In the genomic region with DNA sequence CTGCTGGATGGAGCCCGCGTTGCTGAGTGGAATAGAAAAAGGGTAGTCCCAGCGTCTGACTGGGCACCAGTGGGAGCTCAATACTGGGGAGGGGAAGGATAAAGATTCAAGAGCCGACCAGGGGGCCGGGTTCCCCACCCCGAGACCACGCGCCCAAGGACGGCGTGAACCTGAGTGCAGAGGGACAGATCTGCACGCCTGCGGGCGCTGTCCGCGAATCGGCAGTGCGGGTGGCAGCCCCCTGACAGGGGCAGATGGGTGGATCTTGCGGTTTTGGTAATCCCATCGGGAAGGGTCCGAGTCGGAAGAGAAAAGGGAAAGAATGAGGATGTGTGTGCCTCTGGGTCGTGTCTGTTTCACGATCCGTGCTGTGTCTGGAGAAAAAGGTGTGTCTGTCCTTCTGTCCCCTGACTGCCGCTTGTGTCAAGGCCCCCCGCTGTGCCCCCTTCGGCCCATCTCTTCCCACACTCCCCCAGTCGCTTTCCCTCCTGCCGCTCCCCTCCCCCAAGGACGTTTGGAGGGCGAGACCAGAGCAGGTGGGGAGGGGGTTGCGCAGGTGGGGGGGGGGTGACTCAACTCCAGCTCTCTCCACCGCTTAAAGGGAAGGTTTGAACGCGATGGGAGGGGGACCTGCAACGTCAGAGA, we compare ENCODE assay signal across 8 cellular contexts. TPM values are rescaled to one million over a fixed set of nuclear protein-coding genes. Genes with fewer than 3 reads are reported as not detected.
DNase-seq lines count a peak whose midpoint lies in the region; ATAC-seq, FAIRE-seq and TF ChIP-seq lines count a peak whose summit lies in the region.

No MANE protein-coding gene starts in this region.

- H3K27ac ChIP-seq in HepG2 (ENCODE audit: extremely low read length, insufficient read depth, low read length) (no peak overlapping the region), right lobe of liver (no peak overlapping the region), aorta (ENCODE audit: low read depth in 1 of 2, low read length in 2 of 2) (no peak overlapping the region)

- POLR2A ChIA-PET in HepG2 (lab: Yijun Ruan, JAX): interaction anchor here (0.7 to 1.4 kb wide), 10 partner anchors 8 to 69 kb away, joined by 3 to 6 read pairs (median 3); partner anchors contain the start of gene PLOD3
- POLR2A ChIA-PET in activated B cell treated with CpG ODN at 0.5 μM for 24 hours (lab: Charles Lee): interaction anchor here (0.5 to 2.3 kb wide), 6 partner anchors 9 to 78 kb away, joined by 3 to 8 read pairs (median 4); partner anchors contain the start of genes FIS1, PLOD3 and ZNHIT1

- peak overlapping the region; percentile 82 for H3K4me3 Mint-ChIP-seq in activated B cell treated with CpG ODN at 0.5 μM for 24 hours

- TF ChIP-seq POLR2A in HepG2 (IDR thresholded peaks at IDR 0.05; ENCODE audit: insufficient read depth in 1 of 2, low read depth in 2 of 2, low read length in 2 of 2) (no peak), right lobe of liver (IDR thresholded peaks at IDR 0.05) (no peak), lower leg skin (IDR thresholded peaks at IDR 0.05) (no peak)

- TF ChIP-seq RAD21 in HepG2 (CRISPR knock-in tag; IDR thresholded peaks at IDR 0.05): no peak

- in situ Hi-C loops in HepG2 (cut with HindIII; ENCODE audit: extremely low pct_ligation_motif_present, low pct_unique_long_range_greater_than_20kb): no loop called here

- H3K4me1 Mint-ChIP-seq in activated B cell treated with CpG ODN at 0.5 μM for 24 hours: peaks cover 53% of the 10 kb centered on the region

- peak overlapping the region; percentile 73 for H3K4me2 ChIP-seq in HepG2 (ENCODE audit: low read depth, low read length)

- no peak for TF ChIP-seq CTCF in HepG2 (CRISPR knock-in tag; IDR thresholded peaks at IDR 0.05)
- TF ChIP-seq CTCF in right lobe of liver (IDR thresholded peaks at IDR 0.05): no peak
- no peak for TF ChIP-seq CTCF in activated B cell treated with CpG ODN at 0.5 μM for 24 hours (IDR thresholded peaks at IDR 0.05)
- TF ChIP-seq CTCF in lower leg skin (IDR thresholded peaks at IDR 0.05): no peak

- TF ChIP-seq EP300 in HepG2 (IDR thresholded peaks at IDR 0.05; ENCODE audit: low read depth in 2 of 2, low read length in 2 of 2) (no peak), HepG2 (CRISPR knock-in tag; IDR thresholded peaks at IDR 0.05; ENCODE audit: borderline replicate concordance) (no peak)

- no peak for DNase-seq in HepG2 (ENCODE audit: low spot score)
- no peak for DNase-seq in right lobe of liver
- DNase-seq in activated B cell treated with CpG ODN at 0.5 μM for 24 hours: no peak
- DNase-seq in NAMALWA (ENCODE audit: low spot score): no peak
- no peak for DNase-seq in posterior cingulate gyrus
- DNase-seq in aorta: no peak
- no peak for DNase-seq in lower leg skin (ENCODE audit: low spot score in 2 of 2)

- H4K20me1 ChIP-seq in HepG2 (ENCODE audit: insufficient read depth, low read length): peaks cover 9% of the 10 kb centered on the region; the same call in 1 of the 2 replicates

- intact Hi-C loops in HepG2 (cut with micrococcal nuclease; ENCODE audit: unreplicated experiment) (no loop called here), right lobe of liver (cut with DNase I) (loop anchor here in 1 of 2 donors (10.0 kb wide), 1 partner anchor 119 kb away; no protein-coding TSS in a partner anchor), activated B cell treated with CpG ODN at 0.5 μM for 24 hours (cut with micrococcal nuclease) (loop anchor here (1.0 to 2.0 kb wide), 3 partner anchors 12 to 277 kb away; partner anchors contain the start of genes AP1S1, UFSP1 and ZNHIT1), posterior cingulate gyrus (cut with DNase I) (no loop called here), aorta (cut with DNase I) (loop anchor here in 1 of 2 donors (10.0 kb wide), 1 partner anchor 271 kb away; the partner anchor contains the start of gene ACHE), lower leg skin (cut with DNase I; ENCODE audit: low total_unique reads) (no loop called here)

- H3K4me1 ChIP-seq in HepG2 (ENCODE audit: insufficient read depth, low read length) (peaks cover 49% of the 10 kb centered on the region), right lobe of liver (peaks cover 0 to 20% (median 0%) of the 10 kb centered on the region in 4 donors), iPS-15b (ENCODE audit: control insufficient read depth, insufficient read depth, low read length) (peaks cover 32% of the 10 kb centered on the region), aorta (ENCODE audit: control insufficient read depth in 1 of 2, insufficient read depth in 2 of 2, low read length in 2 of 2) (no peaks in the 10 kb centered on the region)

- no TSS peak for BruUV-seq in HepG2 (replicated peaks; lab: Mats Ljungman, UMichigan)

- H3K4me3 ChIP-seq in HepG2 (replicated peaks in 1 of 3; ENCODE audit: insufficient read depth in 1 of 3, low read depth in 2 of 3, low read length in 3 of 3) (peak overlapping the region in 1 of 3 experiments; percentile 55; a peak in 1 of 6 replicates), right lobe of liver (no peak overlapping the region), iPS-15b (ENCODE audit: low read depth, low read length) (peak overlapping the region; percentile 67), aorta (ENCODE audit: low read length in 2 of 2) (no peak overlapping the region), lower leg skin (ENCODE audit: low read depth, poor library complexity, severe bottlenecking) (no peak overlapping the region)

- no peak overlapping the region for H3K9ac ChIP-seq in HepG2 (ENCODE audit: insufficient read depth, low read depth, low read length)
- H3K9ac ChIP-seq in iPS-15b (ENCODE audit: low read depth, low read length): no peak overlapping the region

- H3K36me3 ChIP-seq in HepG2 (replicated peaks in 1 of 2; ENCODE audit: control insufficient read depth in 1 of 2, insufficient read depth in 2 of 2, low read length in 2 of 2): no peaks in the 10 kb centered on the region
- no peaks in the 10 kb centered on the region for H3K36me3 ChIP-seq in right lobe of liver
- H3K36me3 ChIP-seq in iPS-15b (ENCODE audit: control insufficient read depth, insufficient read depth, low read length): no peaks in the 10 kb centered on the region
- H3K36me3 ChIP-seq in aorta (ENCODE audit: control insufficient read depth in 1 of 2, insufficient read depth in 2 of 2, low read length in 1 of 2): no peaks in the 10 kb centered on the region

- H2AFZ ChIP-seq in HepG2 (ENCODE audit: low read length): no peak overlapping the region

- peaks cover 5 to 58% of the 10 kb centered on the region in 2 experiments; a peak in 4 of 5 replicates for H3K27me3 ChIP-seq in HepG2 (ENCODE audit: control insufficient read depth in 1 of 2, insufficient read depth in 2 of 2, low read length in 2 of 2)
- H3K27me3 ChIP-seq in right lobe of liver: peaks cover 0 to 21% of the 10 kb centered on the region in 2 donors
- peaks cover 54% of the 10 kb centered on the region for H3K27me3 ChIP-seq in iPS-15b (ENCODE audit: control insufficient read depth, insufficient read depth, low read length)
- H3K27me3 ChIP-seq in aorta (ENCODE audit: control insufficient read depth in 1 of 2, insufficient read depth in 2 of 2, low read length in 1 of 2): peaks cover 0 to 11% of the 10 kb centered on the region in 2 donors

- H3K9me3 Mint-ChIP-seq in activated B cell treated with CpG ODN at 0.5 μM for 24 hours: no peaks in the 10 kb centered on the region

- H3K27me3 Mint-ChIP-seq in activated B cell treated with CpG ODN at 0.5 μM for 24 hours: peaks cover 49% of the 10 kb centered on the region

- peak overlapping the region; percentile 50 for H3K27ac Mint-ChIP-seq in activated B cell treated with CpG ODN at 0.5 μM for 24 hours

- H3K79me2 ChIP-seq in HepG2 (ENCODE audit: insufficient read depth, low read length): no peaks in the 10 kb centered on the region

- H3K9me3 ChIP-seq in HepG2 (ENCODE audit: low read length) (no peaks in the 10 kb centered on the region), right lobe of liver (no peaks in the 10 kb centered on the region), iPS-15b (ENCODE audit: control insufficient read depth, insufficient read depth, low read length) (no peaks in the 10 kb centered on the region), aorta (ENCODE audit: control insufficient read depth, low read length) (no peaks in the 10 kb centered on the region)

- peaks cover 1% of the 10 kb centered on the region for H3K36me3 Mint-ChIP-seq in activated B cell treated with CpG ODN at 0.5 μM for 24 hours (ENCODE audit: low read depth)

- FAIRE-seq in HepG2 (lab: Jason Lieb, UNC): no peak

- ATAC-seq in HepG2 (no peak), right lobe of liver (no peak), activated B cell treated with CpG ODN at 0.5 μM for 24 hours (ENCODE audit: low read depth) (no peak), aorta (ENCODE audit: low FRiP score) (no peak)

- CTCF ChIA-PET in HepG2 (lab: Yijun Ruan, JAX; ENCODE audit: low intra/inter-chr PET ratio, low total read pairs) (no interaction called here), activated B cell treated with CpG ODN at 0.5 μM for 24 hours (lab: Charles Lee) (interaction anchor here (1.5 kb wide), 1 partner anchor 22 kb away, joined by 11 read pairs; no protein-coding TSS in a partner anchor)

- WGBS in HepG2 (ENCODE audit: low lambda C conversion rate): 21% methylated on average over 35 of the region's 36 CpGs
- WGBS in right lobe of liver (ENCODE audit: insufficient coverage, low coverage, low lambda C conversion rate, missing lambda C conversion rate): 1% methylated on average over 29 of the region's 36 CpGs
- WGBS in aorta, 2 donors: 1 to 2% methylated on average over 31 to 36 of the region's 36 CpGs
- WGBS in lower leg skin, 2 donors: 1% methylated on average over 34 to 36 of the region's 36 CpGs

RNA-seq across cellular contexts. Expression of gene VGF, which starts 0.7 kb away (rescaled TPM):
- total RNA-seq in HepG2 (2016; rRNA removed; fragmentation: Illumina TruSeq; extraction: Trizol): 0.10 and 0.46 TPM in 2 replicates
- 0.18 TPM in 1 of 2 replicates, not detected in the other for total RNA-seq in HepG2 (2016; cell fraction: cytosol; rRNA removed; fragmentation: Illumina TruSeq; extraction: Trizol; ENCODE audit: low read depth)
- total RNA-seq in HepG2 (2016; cell fraction: insoluble cytoplasmic fraction; rRNA removed; fragmentation: Illumina TruSeq; extraction: Trizol): 0.52 TPM in 1 of 2 replicates, not detected in the other
- 0.10 and 0.15 TPM in 2 replicates for total RNA-seq in HepG2 (2016; cell fraction: membrane; rRNA removed; fragmentation: Illumina TruSeq; extraction: Trizol)
- 0.44 and 0.78 TPM in 2 replicates for total RNA-seq in HepG2 (2016; cell fraction: nucleus; rRNA removed; fragmentation: Illumina TruSeq; extraction: Trizol)
- 0.12 and 0.21 TPM in 2 replicates for polyA plus RNA-seq in HepG2 (2011; rRNA removed)
- 0.12 and 0.23 TPM in 2 replicates for polyA plus RNA-seq in HepG2 (2011; cell fraction: cytosol; rRNA removed)
- polyA plus RNA-seq in HepG2 (2011; cell fraction: nucleus; rRNA removed): 0.40 and 0.96 TPM in 2 replicates
- polyA plus RNA-seq in HepG2 (2012): 0.09 and 0.31 TPM in 2 replicates
- 0.06 and 0.09 TPM in 2 replicates for polyA plus RNA-seq in HepG2 (2016; cell fraction: cytosol; fragmentation: Illumina TruSeq; extraction: Trizol; ENCODE audit: low read depth)
- polyA plus RNA-seq in HepG2 (2016; cell fraction: insoluble cytoplasmic fraction; fragmentation: Illumina TruSeq; extraction: Trizol; ENCODE audit: low read depth): 0.15 and 0.16 TPM in 2 replicates
- polyA plus RNA-seq in HepG2 (2016; cell fraction: membrane; fragmentation: Illumina TruSeq; extraction: Trizol; ENCODE audit: low read depth): 0.08 TPM in 1 of 2 replicates, not detected in the other
- 0.99 and 1.4 TPM in 2 replicates for polyA plus RNA-seq in HepG2 (2016; cell fraction: nucleus; fragmentation: Illumina TruSeq; extraction: Trizol; ENCODE audit: insufficient read depth, low read depth)
- 0.14 and 0.16 TPM in 2 replicates for polyA minus RNA-seq in HepG2 (2011; rRNA and poly(A)+ RNA removed; ENCODE audit: low replicate concordance)
- polyA minus RNA-seq in HepG2 (2011; cell fraction: cytosol; rRNA and poly(A)+ RNA removed): 0.69 and 0.88 TPM in 2 replicates
- polyA minus RNA-seq in HepG2 (2011; cell fraction: nucleus; rRNA and poly(A)+ RNA removed): not detected in 2 replicates
- not detected for total RNA-seq in right lobe of liver
- total RNA-seq in activated B cell treated with CpG ODN at 0.5 μM for 24 hours: 0.07 and 0.11 TPM in 2 replicates
- total RNA-seq in aorta: not detected
- polyA plus RNA-seq in aorta: not detected
- total RNA-seq in lower leg skin: 1 to 10 TPM in 2 of 4 donors, under 1 TPM in 1, not detected in 1; 0.91 to 6.3 (median 2.5) TPM

RNA-seq across cellular contexts. Expression of gene AP1S1, which starts 11.8 kb away (rescaled TPM):
- total RNA-seq in HepG2 (2016; rRNA removed; fragmentation: Illumina TruSeq; extraction: Trizol) (57.5 and 77.9 TPM in 2 replicates), right lobe of liver (10 to 100 TPM; 24.0 to 56.5 (median 26.4) TPM), activated B cell treated with CpG ODN at 0.5 μM for 24 hours (19.2 and 22.7 TPM in 2 replicates), aorta (10 to 100 TPM; 21.3 to 26.9 TPM), lower leg skin (10 to 100 TPM; 52.9 to 81.2 (median 61.2) TPM)
- 12.5 and 16.2 TPM in 2 replicates for total RNA-seq in HepG2 (2016; cell fraction: cytosol; rRNA removed; fragmentation: Illumina TruSeq; extraction: Trizol; ENCODE audit: low read depth)
- 61.5 and 77.2 TPM in 2 replicates for total RNA-seq in HepG2 (2016; cell fraction: insoluble cytoplasmic fraction; rRNA removed; fragmentation: Illumina TruSeq; extraction: Trizol)
- total RNA-seq in HepG2 (2016; cell fraction: membrane; rRNA removed; fragmentation: Illumina TruSeq; extraction: Trizol): 27.8 and 28.9 TPM in 2 replicates
- 21.6 and 22.0 TPM in 2 replicates for total RNA-seq in HepG2 (2016; cell fraction: nucleus; rRNA removed; fragmentation: Illumina TruSeq; extraction: Trizol)
- polyA plus RNA-seq in HepG2 (2011; rRNA removed) (65.2 and 68.1 TPM in 2 replicates), aorta (10 to 100 TPM; 16.8 to 51.2 TPM)
- polyA plus RNA-seq in HepG2 (2011; cell fraction: cytosol; rRNA removed): 72.3 and 73.9 TPM in 2 replicates
- polyA plus RNA-seq in HepG2 (2011; cell fraction: nucleus; rRNA removed): 36.3 and 39.1 TPM in 2 replicates
- polyA plus RNA-seq in HepG2 (2012): 37.2 and 44.1 TPM in 2 replicates
- 12.3 and 17.5 TPM in 2 replicates for polyA plus RNA-seq in HepG2 (2016; cell fraction: cytosol; fragmentation: Illumina TruSeq; extraction: Trizol; ENCODE audit: low read depth)
- polyA plus RNA-seq in HepG2 (2016; cell fraction: insoluble cytoplasmic fraction; fragmentation: Illumina TruSeq; extraction: Trizol; ENCODE audit: low read depth): 79.7 and 84.4 TPM in 2 replicates
- polyA plus RNA-seq in HepG2 (2016; cell fraction: membrane; fragmentation: Illumina TruSeq; extraction: Trizol; ENCODE audit: low read depth): 20.4 and 24.4 TPM in 2 replicates
- 37.5 and 48.7 TPM in 2 replicates for polyA plus RNA-seq in HepG2 (2016; cell fraction: nucleus; fragmentation: Illumina TruSeq; extraction: Trizol; ENCODE audit: insufficient read depth, low read depth)
- polyA minus RNA-seq in HepG2 (2011; rRNA and poly(A)+ RNA removed; ENCODE audit: low replicate concordance): 27.0 and 72.1 TPM in 2 replicates
- 13.5 and 15.9 TPM in 2 replicates for polyA minus RNA-seq in HepG2 (2011; cell fraction: cytosol; rRNA and poly(A)+ RNA removed)
- polyA minus RNA-seq in HepG2 (2011; cell fraction: nucleus; rRNA and poly(A)+ RNA removed): 6.6 and 8.1 TPM in 2 replicates

RNA-seq across cellular contexts. Expression of gene NAT16, which starts 14.0 kb away (rescaled TPM):
- total RNA-seq in HepG2 (2016; rRNA removed; fragmentation: Illumina TruSeq; extraction: Trizol): not detected in 2 replicates
- not detected in 2 replicates for total RNA-seq in HepG2 (2016; cell fraction: cytosol; rRNA removed; fragmentation: Illumina TruSeq; extraction: Trizol; ENCODE audit: low read depth)
- not detected in 2 replicates for total RNA-seq in HepG2 (2016; cell fraction: insoluble cytoplasmic fraction; rRNA removed; fragmentation: Illumina TruSeq; extraction: Trizol)
- total RNA-seq in HepG2 (2016; cell fraction: membrane; rRNA removed; fragmentation: Illumina TruSeq; extraction: Trizol): not detected in 2 replicates
- total RNA-seq in HepG2 (2016; cell fraction: nucleus; rRNA removed; fragmentation: Illumina TruSeq; extraction: Trizol): not detected in 2 replicates
- 0.04 TPM in 1 of 2 replicates, not detected in the other for polyA plus RNA-seq in HepG2 (2011; rRNA removed)
- polyA plus RNA-seq in HepG2 (2011; cell fraction: cytosol; rRNA removed): 0.04 and 0.05 TPM in 2 replicates
- 0.24 and 0.34 TPM in 2 replicates for polyA plus RNA-seq in HepG2 (2011; cell fraction: nucleus; rRNA removed)
- polyA plus RNA-seq in HepG2 (2012): 0.12 TPM in 1 of 2 replicates, not detected in the other
- polyA plus RNA-seq in HepG2 (2016; cell fraction: cytosol; fragmentation: Illumina TruSeq; extraction: Trizol; ENCODE audit: low read depth): not detected in 2 replicates
- not detected in 2 replicates for polyA plus RNA-seq in HepG2 (2016; cell fraction: insoluble cytoplasmic fraction; fragmentation: Illumina TruSeq; extraction: Trizol; ENCODE audit: low read depth)
- polyA plus RNA-seq in HepG2 (2016; cell fraction: membrane; fragmentation: Illumina TruSeq; extraction: Trizol; ENCODE audit: low read depth): not detected in 2 replicates
- not detected in 2 replicates for polyA plus RNA-seq in HepG2 (2016; cell fraction: nucleus; fragmentation: Illumina TruSeq; extraction: Trizol; ENCODE audit: insufficient read depth, low read depth)
- not detected in 2 replicates for polyA minus RNA-seq in HepG2 (2011; rRNA and poly(A)+ RNA removed; ENCODE audit: low replicate concordance)
- polyA minus RNA-seq in HepG2 (2011; cell fraction: cytosol; rRNA and poly(A)+ RNA removed): not detected in 2 replicates
- not detected in 2 replicates for polyA minus RNA-seq in HepG2 (2011; cell fraction: nucleus; rRNA and poly(A)+ RNA removed)
- total RNA-seq in right lobe of liver: not detected
- not detected in 2 replicates for total RNA-seq in activated B cell treated with CpG ODN at 0.5 μM for 24 hours
- total RNA-seq in aorta: not detected
- polyA plus RNA-seq in aorta: not detected
- not detected for total RNA-seq in lower leg skin

RNA-seq across cellular contexts. Expression of gene MOGAT3, which starts 34.8 kb away (rescaled TPM):
- 5.5 and 22.5 TPM in 2 replicates for total RNA-seq in HepG2 (2016; rRNA removed; fragmentation: Illumina TruSeq; extraction: Trizol)
- 4.9 TPM in 2 replicates for total RNA-seq in HepG2 (2016; cell fraction: cytosol; rRNA removed; fragmentation: Illumina TruSeq; extraction: Trizol; ENCODE audit: low read depth)
- 5.7 and 22.7 TPM in 2 replicates for total RNA-seq in HepG2 (2016; cell fraction: insoluble cytoplasmic fraction; rRNA removed; fragmentation: Illumina TruSeq; extraction: Trizol)
- total RNA-seq in HepG2 (2016; cell fraction: membrane; rRNA removed; fragmentation: Illumina TruSeq; extraction: Trizol): 4.8 and 5.0 TPM in 2 replicates
- 38.2 and 46.4 TPM in 2 replicates for total RNA-seq in HepG2 (2016; cell fraction: nucleus; rRNA removed; fragmentation: Illumina TruSeq; extraction: Trizol)
- polyA plus RNA-seq in HepG2 (2011; rRNA removed): 30.5 and 39.2 TPM in 2 replicates
- polyA plus RNA-seq in HepG2 (2011; cell fraction: cytosol; rRNA removed): 16.6 and 17.2 TPM in 2 replicates
- polyA plus RNA-seq in HepG2 (2011; cell fraction: nucleus; rRNA removed): 82.9 and 84.5 TPM in 2 replicates
- 17.1 and 24.2 TPM in 2 replicates for polyA plus RNA-seq in HepG2 (2012)
- 1.8 and 2.5 TPM in 2 replicates for polyA plus RNA-seq in HepG2 (2016; cell fraction: cytosol; fragmentation: Illumina TruSeq; extraction: Trizol; ENCODE audit: low read depth)
- 5.6 and 6.9 TPM in 2 replicates for polyA plus RNA-seq in HepG2 (2016; cell fraction: insoluble cytoplasmic fraction; fragmentation: Illumina TruSeq; extraction: Trizol; ENCODE audit: low read depth)
- polyA plus RNA-seq in HepG2 (2016; cell fraction: membrane; fragmentation: Illumina TruSeq; extraction: Trizol; ENCODE audit: low read depth): 2.9 and 3.0 TPM in 2 replicates
- 38.7 and 42.5 TPM in 2 replicates for polyA plus RNA-seq in HepG2 (2016; cell fraction: nucleus; fragmentation: Illumina TruSeq; extraction: Trizol; ENCODE audit: insufficient read depth, low read depth)
- polyA minus RNA-seq in HepG2 (2011; rRNA and poly(A)+ RNA removed; ENCODE audit: low replicate concordance): 121 TPM in 1 of 2 replicates, not detected in the other
- polyA minus RNA-seq in HepG2 (2011; cell fraction: cytosol; rRNA and poly(A)+ RNA removed): 14.9 and 15.6 TPM in 2 replicates
- 233 and 284 TPM in 2 replicates for polyA minus RNA-seq in HepG2 (2011; cell fraction: nucleus; rRNA and poly(A)+ RNA removed)
- 10 to 100 TPM in 5 of 6 experiments, 1 to 10 TPM in 1; 8.4 to 28.6 (median 15.7) TPM for total RNA-seq in right lobe of liver
- total RNA-seq in activated B cell treated with CpG ODN at 0.5 μM for 24 hours: not detected in 2 replicates
- not detected for total RNA-seq in aorta
- polyA plus RNA-seq in aorta: 1 to 10 TPM in 1 of 2 donors, not detected in 1; 5.4 TPM
- total RNA-seq in lower leg skin: not detected

RNA-seq across cellular contexts. Expression of gene SERPINE1, which starts 39.2 kb away (rescaled TPM):
- total RNA-seq in HepG2 (2016; rRNA removed; fragmentation: Illumina TruSeq; extraction: Trizol) (9.2 and 21.2 TPM in 2 replicates), right lobe of liver (100 to 1,000 TPM in 3 of 6 experiments, 10 to 100 TPM in 2, 1 to 10 TPM in 1; 5.4 to 497 (median 98.6) TPM), activated B cell treated with CpG ODN at 0.5 μM for 24 hours (not detected in 2 replicates), aorta (100 to 1,000 TPM in 1 of 2 donors, 10 to 100 TPM in 1; 57.1 to 693 TPM), lower leg skin (1 to 10 TPM; 4.8 to 9.4 (median 8.9) TPM)
- 3.3 and 3.6 TPM in 2 replicates for total RNA-seq in HepG2 (2016; cell fraction: cytosol; rRNA removed; fragmentation: Illumina TruSeq; extraction: Trizol; ENCODE audit: low read depth)
- 8.0 and 21.0 TPM in 2 replicates for total RNA-seq in HepG2 (2016; cell fraction: insoluble cytoplasmic fraction; rRNA removed; fragmentation: Illumina TruSeq; extraction: Trizol)
- 8.0 and 9.1 TPM in 2 replicates for total RNA-seq in HepG2 (2016; cell fraction: membrane; rRNA removed; fragmentation: Illumina TruSeq; extraction: Trizol)
- 18.0 and 20.9 TPM in 2 replicates for total RNA-seq in HepG2 (2016; cell fraction: nucleus; rRNA removed; fragmentation: Illumina TruSeq; extraction: Trizol)
- polyA plus RNA-seq in HepG2 (2011; rRNA removed) (1,576 and 2,365 TPM in 2 replicates), aorta (100 to 1,000 TPM in 1 of 2 donors, 10 to 100 TPM in 1; 71.5 to 137 TPM)
- 1,491 and 1,809 TPM in 2 replicates for polyA plus RNA-seq in HepG2 (2011; cell fraction: cytosol; rRNA removed)
- 562 and 817 TPM in 2 replicates for polyA plus RNA-seq in HepG2 (2011; cell fraction: nucleus; rRNA removed)
- polyA plus RNA-seq in HepG2 (2012): 545 and 706 TPM in 2 replicates
- polyA plus RNA-seq in HepG2 (2016; cell fraction: cytosol; fragmentation: Illumina TruSeq; extraction: Trizol; ENCODE audit: low read depth): 3.7 and 4.4 TPM in 2 replicates
- 9.1 and 11.4 TPM in 2 replicates for polyA plus RNA-seq in HepG2 (2016; cell fraction: insoluble cytoplasmic fraction; fragmentation: Illumina TruSeq; extraction: Trizol; ENCODE audit: low read depth)
- polyA plus RNA-seq in HepG2 (2016; cell fraction: membrane; fragmentation: Illumina TruSeq; extraction: Trizol; ENCODE audit: low read depth): 6.1 and 6.8 TPM in 2 replicates
- polyA plus RNA-seq in HepG2 (2016; cell fraction: nucleus; fragmentation: Illumina TruSeq; extraction: Trizol; ENCODE audit: insufficient read depth, low read depth): 38.3 and 38.7 TPM in 2 replicates
- 6.3 and 1,949 TPM in 2 replicates for polyA minus RNA-seq in HepG2 (2011; rRNA and poly(A)+ RNA removed; ENCODE audit: low replicate concordance)
- 904 and 1,305 TPM in 2 replicates for polyA minus RNA-seq in HepG2 (2011; cell fraction: cytosol; rRNA and poly(A)+ RNA removed)
- polyA minus RNA-seq in HepG2 (2011; cell fraction: nucleus; rRNA and poly(A)+ RNA removed): 242 and 430 TPM in 2 replicates
